16 cellular contexts compared by ENCODE assay signal in the genomic region with DNA sequence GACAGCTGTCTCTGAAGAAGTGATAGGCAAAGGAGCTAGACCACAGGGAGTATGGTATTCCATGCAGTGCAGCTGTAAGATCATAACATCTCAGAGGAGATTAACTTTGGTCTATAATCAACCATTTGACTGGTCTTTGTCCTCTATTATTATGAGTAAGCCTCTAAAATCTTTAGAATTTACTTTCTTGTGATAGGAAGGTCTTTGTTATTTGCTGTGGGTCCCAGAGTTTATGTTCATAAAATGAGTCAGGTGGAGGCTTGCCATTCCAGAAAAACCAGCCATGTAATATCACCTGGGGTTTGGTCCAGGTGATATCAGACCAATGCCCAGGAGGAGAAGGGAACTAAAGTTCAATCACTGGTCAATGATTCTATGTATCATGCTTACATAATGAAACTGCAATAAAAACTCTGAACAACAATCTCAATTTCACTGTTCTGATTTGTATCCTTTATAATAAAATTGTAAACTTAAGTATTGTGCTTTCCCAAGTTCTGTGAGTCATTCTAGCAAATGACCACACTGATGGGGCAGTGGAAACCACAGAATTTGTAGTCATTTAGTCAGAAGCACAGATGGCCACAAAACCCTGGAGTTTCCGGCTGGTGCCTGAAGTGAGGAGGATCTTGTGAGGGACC.
DNase-seq lines count a peak whose midpoint lies in the region; ATAC-seq, FAIRE-seq and TF ChIP-seq lines count a peak whose summit lies in the region.
"Had no signal": no experiment of that assay in that cellular context is flagged by ENCODE, and none has a peak within 500 bp of the region (broad histone marks: within the 10 kb centered on the region; RNA-seq: fewer than 3 reads in every experiment).

No MANE protein-coding gene starts in this region.

- peak; percentile 43 for DNase-seq in SW480 (ENCODE audit: low spot score)
- DNase-seq in fibroblast of villous mesenchyme (ENCODE audit: low read depth) = peak; percentile 70
- DNase-seq in urothelium cell line (ENCODE audit: low spot score) = peak; percentile 63
- DNase-seq in NCI-H524 treated with DMSO at 0.1 percent for 48 hours (lab: John Stamatoyannopoulos, UW) = no peak
- no peak for DNase-seq in lower lobe of right lung
- no peak for DNase-seq in activated CD4-positive, alpha-beta T cell treated with anti-CD3 and anti-CD28 coated beads for 1 hour
- DNase-seq: activated CD4-positive, CD25-positive, alpha-beta regulatory T cell treated with anti-CD3 and anti-CD28 coated beads, Interleukin-2, amount 50 U/mL, for 72 hours; activated T-cell treated with anti-CD3 and anti-CD28 coated beads, Interleukin-2, amount 50 U/mL, for 48 hours; DMS 273 treated with DMSO at 0.1 percent for 48 hours; NCI-H1694 treated with DMSO at 0.1 percent for 48 hours; NCI-H774 had no signal

- no peak overlapping the region for H3K27ac ChIP-seq in lower lobe of right lung
- H3K27ac ChIP-seq: cardiac muscle cell, SK-N-MC, suprapubic skin had no signal

- H3K4me1 ChIP-seq in lower lobe of right lung = no peaks in the 10 kb centered on the region
- H3K4me1 ChIP-seq: HAP-1, suprapubic skin had no signal

- H3K27me3 ChIP-seq in lower lobe of right lung (ENCODE audit: low read depth) = no peaks in the 10 kb centered on the region
- H3K27me3 ChIP-seq: cardiac muscle cell, suprapubic skin had no signal

- intact Hi-C loops in lower lobe of right lung (cut with DNase I) = no loop called here

- TF ChIP-seq CTCF in fibroblast of villous mesenchyme (IDR thresholded peaks at IDR 0.05; ENCODE audit: insufficient read depth, low read depth, low read length) (no peak), lower lobe of right lung (IDR thresholded peaks at IDR 0.05) (no peak)

- H3K36me3 ChIP-seq in lower lobe of right lung = no peaks in the 10 kb centered on the region
- H3K36me3 ChIP-seq: cardiac muscle cell, HAP-1, suprapubic skin had no signal

- ATAC-seq in HG02610 (IDR thresholded peaks at IDR 0.05; ENCODE audit: unreplicated experiment) = peak; percentile 54
- no peak for ATAC-seq in lower lobe of right lung

- H3K9me3 ChIP-seq in lower lobe of right lung = no peaks in the 10 kb centered on the region
- H3K9me3 ChIP-seq: HAP-1, suprapubic skin had no signal

- peak; percentile 90 for FAIRE-seq in urothelium cell line (lab: Jason Lieb, UNC)

- no peak overlapping the region for H3K4me3 ChIP-seq in fibroblast of villous mesenchyme (ENCODE audit: low read depth, low read length)
- no peak overlapping the region for H3K4me3 ChIP-seq in lower lobe of right lung
- H3K4me3 ChIP-seq: cardiac muscle cell, HAP-1, SK-N-MC, suprapubic skin had no signal

Comparison
In these comparisons a context has a peak if more than half of its experiments do, and no peak if none do; other contexts are left out.
1. DNase-seq: peak in SW480 (single experiment), fibroblast of villous mesenchyme (single experiment) and urothelium cell line (single experiment); none in NCI-H524 treated with DMSO at 0.1 percent for 48 hours (single experiment), lower lobe of right lung (single experiment) and activated CD4-positive, alpha-beta T cell treated with anti-CD3 and anti-CD28 coated beads for 1 hour (single experiment).